In the genomic region with DNA sequence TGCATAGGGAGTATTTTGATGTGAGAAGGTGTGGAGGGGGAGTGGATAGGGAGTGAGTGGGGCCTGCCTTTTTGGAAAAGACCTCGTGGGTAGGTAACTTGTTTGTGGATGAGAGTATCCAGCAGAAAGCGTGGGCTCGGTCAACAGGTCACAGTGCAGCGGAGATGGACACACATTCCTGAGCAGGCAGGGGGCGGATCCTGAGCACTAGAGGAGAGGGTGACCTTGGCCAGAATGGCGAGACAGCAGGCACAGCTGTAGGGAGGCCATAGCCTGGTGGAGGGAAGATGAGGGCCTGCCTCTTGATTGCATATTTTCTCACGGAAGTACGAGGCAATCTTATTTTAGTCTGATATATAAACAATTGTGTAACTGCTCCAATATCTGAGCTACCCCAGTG, we compare ENCODE assay signal across 31 cellular contexts. TPM values are rescaled to one million over a fixed set of nuclear protein-coding genes. Genes with fewer than 3 reads are reported as not detected.
"Had no signal": no experiment of that assay in that cellular context is flagged by ENCODE, and none has a peak within 500 bp of the region (broad histone marks: within the 10 kb centered on the region; RNA-seq: fewer than 3 reads in every experiment).

No MANE protein-coding gene starts in this region.

- H3K4me1 ChIP-seq: parathyroid adenoma, psoas muscle, spleen, thyroid gland, tibial nerve, uterus had no signal

- H3K4me2 ChIP-seq: smooth muscle cell had no signal

- DNase-seq: naive thymus-derived CD4-positive, alpha-beta T cell; natural killer cell; occipital lobe; ovary; psoas muscle; right cardiac atrium; spleen; stimulated activated CD4-positive, alpha-beta T cell treated with anti-CD3 and anti-CD28 coated beads, Interleukin-12 subunit alpha, Interleukin-12 subunit beta, amount 100 ng/mL, for 4 hours; stimulated activated CD4-positive, alpha-beta T cell treated with anti-CD3 and anti-CD28 coated beads, Interleukin-2, amount 100 ng/mL, for 24 hours; stimulated activated CD4-positive, alpha-beta T cell treated with anti-CD3 and anti-CD28 coated beads, Interleukin-2, amount 100 ng/mL, for 48 hours; stimulated activated CD4-positive, alpha-beta T cell treated with anti-CD3 and anti-CD28 coated beads, Interleukin-4, amount 100 ng/mL, for 24 hours; stimulated activated naive B cell treated with anti-CD40 and anti-IgM and Interleukin-4, amounts not matched to agents 10 μg/mL and 1 μg/mL and 100 μg/mL, for 72 hours; stimulated activated naive CD4-positive, alpha-beta T cell treated with Interleukin-2 at 50 U/mL for 16 hours; stomach; thyroid gland; trophoblast cell; upper lobe of left lung; uterus had no signal

- H3K9me3 ChIP-seq: ovary, psoas muscle, spleen, stomach, thoracic aorta, thyroid gland, tibial nerve, upper lobe of left lung, uterus had no signal

- H3K9ac ChIP-seq: parathyroid adenoma had no signal

- H3K36me3 ChIP-seq: ovary, spleen, stomach, thoracic aorta, thyroid gland, tibial nerve, upper lobe of left lung, uterus had no signal

- H3K27me3 ChIP-seq: ovary, thyroid gland, tibial nerve, upper lobe of left lung, uterus had no signal

- H3K4me3 ChIP-seq: ovary, psoas muscle, skin epidermis, smooth muscle cell, spleen, stomach, thoracic aorta, thyroid gland, tibial nerve, upper lobe of left lung, uterus had no signal

- ATAC-seq: naive thymus-derived CD4-positive, alpha-beta T cell; natural killer cell; psoas muscle; right cardiac atrium; sciatic nerve; stimulated activated effector memory CD8-positive, alpha-beta T cell treated with anti-CD3 and anti-CD28 coated beads, Interleukin-12 subunit alpha, Interleukin-12 subunit beta, amount 100 ng/mL, for 72 hours; stimulated activated naive B cell treated with anti-CD40 and anti-IgM and Interleukin-4, amounts not matched to agents 10 μg/mL and 1 μg/mL and 100 μg/mL, for 72 hours had no signal

- H2AFZ ChIP-seq: parathyroid adenoma had no signal

- H3K27ac ChIP-seq: ovary, parathyroid adenoma, psoas muscle, skin epidermis, spleen, stomach, thoracic aorta, thyroid gland, tibial nerve, upper lobe of left lung, uterus had no signal

RNA-seq across cellular contexts. Expression of gene MC2R, which starts 3.6 kb away (rescaled TPM):
- total RNA-seq: naive thymus-derived CD4-positive, alpha-beta T cell; natural killer cell; neural crest cell; occipital lobe; osteoblast; progenitor cell of endocrine pancreas; renal cortical epithelial cell; right cardiac atrium; sciatic nerve; smooth muscle cell; spleen; stomach; subcutaneous adipose tissue; temporal lobe; thoracic aorta; thyroid gland; tibial nerve; upper lobe of left lung; uterus had no signal
- polyA plus RNA-seq: naive thymus-derived CD4-positive, alpha-beta T cell; psoas muscle; right cardiac atrium; smooth muscle cell; spleen had no signal
